In genomic region chr15:57153140-57153539, GRCh38 we compare ENCODE assay signal across 1 cellular context.
A peak's percentile ranks its signal among the peaks of the same experiment; 100 is the strongest.
TF ChIP-seq lines count a peak whose summit lies in the region.

No MANE protein-coding gene starts in this region.

TF ChIP-seq in HepG2, 621 proteins besides CTCF, POLR2A, EP300 and RAD21 (continued from another document):
- TF ChIP-seq ZBTB40 (IDR thresholded peaks at IDR 0.05): peak; percentile 89
- TF ChIP-seq ZBTB40 (CRISPR knock-in tag; IDR thresholded peaks at IDR 0.05): peak; percentile 95; the same call in 1 of the 2 replicates
- no peak for TF ChIP-seq ZNF12 (CRISPR knock-in tag; IDR thresholded peaks at IDR 0.05)
- peak; percentile 15; the same call in 1 of the 2 replicates for TF ChIP-seq SOX5 (CRISPR knock-in tag; IDR thresholded peaks at IDR 0.05; ENCODE audit: borderline replicate concordance)
